In the genomic region with DNA sequence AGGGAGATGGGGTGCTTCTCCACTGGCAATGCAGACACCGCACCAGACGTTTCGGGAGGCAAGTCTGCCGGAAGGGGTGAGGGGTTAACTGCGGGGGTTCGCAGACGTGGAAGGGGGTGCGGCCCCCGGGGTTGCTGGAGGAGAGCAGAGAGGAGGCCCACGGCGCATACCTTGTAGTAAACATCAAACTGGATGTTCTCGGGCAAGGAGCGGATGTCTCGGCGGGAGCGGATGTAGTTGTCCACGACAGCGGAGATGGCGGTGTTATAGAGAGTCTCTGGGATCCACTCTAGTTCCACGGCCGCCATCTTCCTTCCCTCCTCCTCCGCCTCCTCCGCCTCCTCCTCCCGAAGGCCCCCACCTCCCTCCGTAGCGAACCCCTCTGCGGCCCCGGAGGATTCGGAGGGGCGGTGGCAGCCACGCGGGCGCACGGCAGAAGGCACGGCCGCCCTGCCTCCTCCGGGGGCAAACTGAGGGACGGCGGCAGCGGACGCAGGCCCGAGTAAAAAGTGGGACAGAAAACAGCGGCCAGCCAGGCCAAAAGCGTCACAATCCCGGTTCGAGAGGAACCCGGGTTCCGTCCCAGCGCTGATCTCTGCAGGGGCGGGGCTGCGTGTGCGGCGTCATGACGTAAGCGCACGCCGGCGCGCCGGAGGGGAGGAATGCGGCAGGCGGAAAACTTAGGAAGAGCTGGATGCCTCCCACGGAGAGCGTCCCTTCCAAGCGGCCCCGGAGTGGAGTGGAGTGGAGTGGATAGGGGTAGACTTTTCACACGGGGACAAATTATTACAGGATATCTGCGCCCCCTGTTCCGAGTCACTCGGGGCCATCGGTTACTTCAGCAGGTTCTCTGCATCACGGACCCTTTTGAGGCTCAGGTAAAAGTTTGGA, we compare ENCODE assay signal across 1 cellular context.
TF ChIP-seq lines count a peak whose summit lies in the region.

A gene with protein sequence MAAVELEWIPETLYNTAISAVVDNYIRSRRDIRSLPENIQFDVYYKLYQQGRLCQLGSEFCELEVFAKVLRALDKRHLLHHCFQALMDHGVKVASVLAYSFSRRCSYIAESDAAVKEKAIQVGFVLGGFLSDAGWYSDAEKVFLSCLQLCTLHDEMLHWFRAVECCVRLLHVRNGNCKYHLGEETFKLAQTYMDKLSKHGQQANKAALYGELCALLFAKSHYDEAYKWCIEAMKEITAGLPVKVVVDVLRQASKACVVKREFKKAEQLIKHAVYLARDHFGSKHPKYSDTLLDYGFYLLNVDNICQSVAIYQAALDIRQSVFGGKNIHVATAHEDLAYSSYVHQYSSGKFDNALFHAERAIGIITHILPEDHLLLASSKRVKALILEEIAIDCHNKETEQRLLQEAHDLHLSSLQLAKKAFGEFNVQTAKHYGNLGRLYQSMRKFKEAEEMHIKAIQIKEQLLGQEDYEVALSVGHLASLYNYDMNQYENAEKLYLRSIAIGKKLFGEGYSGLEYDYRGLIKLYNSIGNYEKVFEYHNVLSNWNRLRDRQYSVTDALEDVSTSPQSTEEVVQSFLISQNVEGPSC (minus strand): TSS at position 619 of the 891 bp plus-strand sequence. CDS start 311 bp downstream, at position 308.

TF ChIP-seq in K562, 482 proteins besides CTCF, POLR2A, EP300 and RAD21 (continued from another document and continues in another):
- TF ChIP-seq CEBPZ (IDR thresholded peaks at IDR 0.05; ENCODE audit: borderline replicate concordance, low read depth, low read length) (no peak), SIRT6 (IDR thresholded peaks at IDR 0.05; ENCODE audit: low read depth, low read length) (no peak), BRD4 (IDR thresholded peaks at IDR 0.05) (no peak), BCLAF1 (IDR thresholded peaks at IDR 0.05; ENCODE audit: borderline replicate concordance in 1 of 2, control insufficient read depth in 1 of 2, low read depth in 2 of 2, low read length in 1 of 2) (no peak), ZNF583 (CRISPR knock-in tag; IDR thresholded peaks at IDR 0.05) (0 out of 2 replicates have a peak, but pooled peaks have one; percentile 47), ZNF75A (CRISPR knock-in tag; IDR thresholded peaks at IDR 0.05) (no peak), ZNF324 (CRISPR knock-in tag; IDR thresholded peaks at IDR 0.05) (no peak), GMEB1 (CRISPR knock-in tag; IDR thresholded peaks at IDR 0.05) (peak; percentile 98), ZNF263 (CRISPR knock-in tag; IDR thresholded peaks at IDR 0.05; ENCODE audit: borderline replicate concordance) (peak; percentile 94), HIVEP1 (CRISPR knock-in tag; IDR thresholded peaks at IDR 0.05) (0 out of 2 replicates have a peak, but pooled peaks have one; percentile 63), ZBTB33 (CRISPR knock-in tag; IDR thresholded peaks at IDR 0.05) (no peak; the same call in 1 of the 2 replicates), MEIS2 (IDR thresholded peaks at IDR 0.05; ENCODE audit: partially characterized antibody) (no peak), NR3C1 (CRISPR knock-in tag; IDR thresholded peaks at IDR 0.05) (no peak)
- TF ChIP-seq, protein P1, sequence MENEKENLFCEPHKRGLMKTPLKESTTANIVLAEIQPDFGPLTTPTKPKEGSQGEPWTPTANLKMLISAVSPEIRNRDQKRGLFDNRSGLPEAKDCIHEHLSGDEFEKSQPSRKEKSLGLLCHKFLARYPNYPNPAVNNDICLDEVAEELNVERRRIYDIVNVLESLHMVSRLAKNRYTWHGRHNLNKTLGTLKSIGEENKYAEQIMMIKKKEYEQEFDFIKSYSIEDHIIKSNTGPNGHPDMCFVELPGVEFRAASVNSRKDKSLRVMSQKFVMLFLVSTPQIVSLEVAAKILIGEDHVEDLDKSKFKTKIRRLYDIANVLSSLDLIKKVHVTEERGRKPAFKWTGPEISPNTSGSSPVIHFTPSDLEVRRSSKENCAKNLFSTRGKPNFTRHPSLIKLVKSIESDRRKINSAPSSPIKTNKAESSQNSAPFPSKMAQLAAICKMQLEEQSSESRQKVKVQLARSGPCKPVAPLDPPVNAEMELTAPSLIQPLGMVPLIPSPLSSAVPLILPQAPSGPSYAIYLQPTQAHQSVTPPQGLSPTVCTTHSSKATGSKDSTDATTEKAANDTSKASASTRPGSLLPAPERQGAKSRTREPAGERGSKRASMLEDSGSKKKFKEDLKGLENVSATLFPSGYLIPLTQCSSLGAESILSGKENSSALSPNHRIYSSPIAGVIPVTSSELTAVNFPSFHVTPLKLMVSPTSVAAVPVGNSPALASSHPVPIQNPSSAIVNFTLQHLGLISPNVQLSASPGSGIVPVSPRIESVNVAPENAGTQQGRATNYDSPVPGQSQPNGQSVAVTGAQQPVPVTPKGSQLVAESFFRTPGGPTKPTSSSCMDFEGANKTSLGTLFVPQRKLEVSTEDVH (IDR thresholded peaks at IDR 0.05; ENCODE audit: low read depth, partially characterized antibody) = peak; percentile 46
- TF ChIP-seq, protein P2, sequence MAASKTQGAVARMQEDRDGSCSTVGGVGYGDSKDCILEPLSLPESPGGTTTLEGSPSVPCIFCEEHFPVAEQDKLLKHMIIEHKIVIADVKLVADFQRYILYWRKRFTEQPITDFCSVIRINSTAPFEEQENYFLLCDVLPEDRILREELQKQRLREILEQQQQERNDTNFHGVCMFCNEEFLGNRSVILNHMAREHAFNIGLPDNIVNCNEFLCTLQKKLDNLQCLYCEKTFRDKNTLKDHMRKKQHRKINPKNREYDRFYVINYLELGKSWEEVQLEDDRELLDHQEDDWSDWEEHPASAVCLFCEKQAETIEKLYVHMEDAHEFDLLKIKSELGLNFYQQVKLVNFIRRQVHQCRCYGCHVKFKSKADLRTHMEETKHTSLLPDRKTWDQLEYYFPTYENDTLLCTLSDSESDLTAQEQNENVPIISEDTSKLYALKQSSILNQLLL (CRISPR knock-in tag; IDR thresholded peaks at IDR 0.05; ENCODE audit: borderline replicate concordance) = no peak
- TF ChIP-seq, protein P3, sequence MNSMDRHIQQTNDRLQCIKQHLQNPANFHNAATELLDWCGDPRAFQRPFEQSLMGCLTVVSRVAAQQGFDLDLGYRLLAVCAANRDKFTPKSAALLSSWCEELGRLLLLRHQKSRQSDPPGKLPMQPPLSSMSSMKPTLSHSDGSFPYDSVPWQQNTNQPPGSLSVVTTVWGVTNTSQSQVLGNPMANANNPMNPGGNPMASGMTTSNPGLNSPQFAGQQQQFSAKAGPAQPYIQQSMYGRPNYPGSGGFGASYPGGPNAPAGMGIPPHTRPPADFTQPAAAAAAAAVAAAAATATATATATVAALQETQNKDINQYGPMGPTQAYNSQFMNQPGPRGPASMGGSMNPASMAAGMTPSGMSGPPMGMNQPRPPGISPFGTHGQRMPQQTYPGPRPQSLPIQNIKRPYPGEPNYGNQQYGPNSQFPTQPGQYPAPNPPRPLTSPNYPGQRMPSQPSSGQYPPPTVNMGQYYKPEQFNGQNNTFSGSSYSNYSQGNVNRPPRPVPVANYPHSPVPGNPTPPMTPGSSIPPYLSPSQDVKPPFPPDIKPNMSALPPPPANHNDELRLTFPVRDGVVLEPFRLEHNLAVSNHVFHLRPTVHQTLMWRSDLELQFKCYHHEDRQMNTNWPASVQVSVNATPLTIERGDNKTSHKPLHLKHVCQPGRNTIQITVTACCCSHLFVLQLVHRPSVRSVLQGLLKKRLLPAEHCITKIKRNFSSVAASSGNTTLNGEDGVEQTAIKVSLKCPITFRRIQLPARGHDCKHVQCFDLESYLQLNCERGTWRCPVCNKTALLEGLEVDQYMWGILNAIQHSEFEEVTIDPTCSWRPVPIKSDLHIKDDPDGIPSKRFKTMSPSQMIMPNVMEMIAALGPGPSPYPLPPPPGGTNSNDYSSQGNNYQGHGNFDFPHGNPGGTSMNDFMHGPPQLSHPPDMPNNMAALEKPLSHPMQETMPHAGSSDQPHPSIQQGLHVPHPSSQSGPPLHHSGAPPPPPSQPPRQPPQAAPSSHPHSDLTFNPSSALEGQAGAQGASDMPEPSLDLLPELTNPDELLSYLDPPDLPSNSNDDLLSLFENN (IDR thresholded peaks at IDR 0.05; ENCODE audit: low read depth in 2 of 2, low read length in 2 of 2) = no peak
- TF ChIP-seq, protein P4, sequence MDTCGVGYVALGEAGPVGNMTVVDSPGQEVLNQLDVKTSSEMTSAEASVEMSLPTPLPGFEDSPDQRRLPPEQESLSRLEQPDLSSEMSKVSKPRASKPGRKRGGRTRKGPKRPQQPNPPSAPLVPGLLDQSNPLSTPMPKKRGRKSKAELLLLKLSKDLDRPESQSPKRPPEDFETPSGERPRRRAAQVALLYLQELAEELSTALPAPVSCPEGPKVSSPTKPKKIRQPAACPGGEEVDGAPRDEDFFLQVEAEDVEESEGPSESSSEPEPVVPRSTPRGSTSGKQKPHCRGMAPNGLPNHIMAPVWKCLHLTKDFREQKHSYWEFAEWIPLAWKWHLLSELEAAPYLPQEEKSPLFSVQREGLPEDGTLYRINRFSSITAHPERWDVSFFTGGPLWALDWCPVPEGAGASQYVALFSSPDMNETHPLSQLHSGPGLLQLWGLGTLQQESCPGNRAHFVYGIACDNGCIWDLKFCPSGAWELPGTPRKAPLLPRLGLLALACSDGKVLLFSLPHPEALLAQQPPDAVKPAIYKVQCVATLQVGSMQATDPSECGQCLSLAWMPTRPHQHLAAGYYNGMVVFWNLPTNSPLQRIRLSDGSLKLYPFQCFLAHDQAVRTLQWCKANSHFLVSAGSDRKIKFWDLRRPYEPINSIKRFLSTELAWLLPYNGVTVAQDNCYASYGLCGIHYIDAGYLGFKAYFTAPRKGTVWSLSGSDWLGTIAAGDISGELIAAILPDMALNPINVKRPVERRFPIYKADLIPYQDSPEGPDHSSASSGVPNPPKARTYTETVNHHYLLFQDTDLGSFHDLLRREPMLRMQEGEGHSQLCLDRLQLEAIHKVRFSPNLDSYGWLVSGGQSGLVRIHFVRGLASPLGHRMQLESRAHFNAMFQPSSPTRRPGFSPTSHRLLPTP (IDR thresholded peaks at IDR 0.05; ENCODE audit: borderline replicate concordance, extremely low read depth, insufficient read length) = no peak
